In the genomic region with DNA sequence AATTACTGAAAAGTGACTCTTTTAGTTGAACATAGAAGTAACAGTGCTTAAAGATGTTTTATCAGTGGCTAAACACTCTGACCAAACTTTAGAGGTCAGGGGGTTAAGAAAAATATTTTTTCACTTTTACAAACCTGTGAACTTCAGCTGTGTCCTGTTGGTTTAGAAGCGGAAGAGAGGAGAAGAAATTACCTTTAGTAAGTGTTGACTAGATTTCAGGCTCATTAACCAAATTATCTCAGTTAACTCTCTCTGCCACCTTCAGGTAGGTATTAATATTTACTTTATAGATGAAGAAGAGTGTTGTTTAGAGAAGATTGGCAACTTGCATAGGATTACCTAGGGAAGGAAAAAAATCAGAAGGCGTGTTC, we compare ENCODE assay signal across 1 cellular context.
TF ChIP-seq lines count a peak whose summit lies in the region.

No MANE protein-coding gene starts in this region.

TF ChIP-seq in HCT116, 20 proteins besides CTCF, POLR2A, EP300 and RAD21:
- TF ChIP-seq, protein P1, sequence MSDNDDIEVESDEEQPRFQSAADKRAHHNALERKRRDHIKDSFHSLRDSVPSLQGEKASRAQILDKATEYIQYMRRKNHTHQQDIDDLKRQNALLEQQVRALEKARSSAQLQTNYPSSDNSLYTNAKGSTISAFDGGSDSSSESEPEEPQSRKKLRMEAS (IDR thresholded peaks at IDR 0.05): no peak
- no peak for TF ChIP-seq ZNF274 (IDR thresholded peaks at IDR 0.05; ENCODE audit: low read depth, low read length)
- TF ChIP-seq ELF1 (IDR thresholded peaks at IDR 0.05; ENCODE audit: borderline replicate concordance, low read depth): no peak
- TF ChIP-seq, protein P2, sequence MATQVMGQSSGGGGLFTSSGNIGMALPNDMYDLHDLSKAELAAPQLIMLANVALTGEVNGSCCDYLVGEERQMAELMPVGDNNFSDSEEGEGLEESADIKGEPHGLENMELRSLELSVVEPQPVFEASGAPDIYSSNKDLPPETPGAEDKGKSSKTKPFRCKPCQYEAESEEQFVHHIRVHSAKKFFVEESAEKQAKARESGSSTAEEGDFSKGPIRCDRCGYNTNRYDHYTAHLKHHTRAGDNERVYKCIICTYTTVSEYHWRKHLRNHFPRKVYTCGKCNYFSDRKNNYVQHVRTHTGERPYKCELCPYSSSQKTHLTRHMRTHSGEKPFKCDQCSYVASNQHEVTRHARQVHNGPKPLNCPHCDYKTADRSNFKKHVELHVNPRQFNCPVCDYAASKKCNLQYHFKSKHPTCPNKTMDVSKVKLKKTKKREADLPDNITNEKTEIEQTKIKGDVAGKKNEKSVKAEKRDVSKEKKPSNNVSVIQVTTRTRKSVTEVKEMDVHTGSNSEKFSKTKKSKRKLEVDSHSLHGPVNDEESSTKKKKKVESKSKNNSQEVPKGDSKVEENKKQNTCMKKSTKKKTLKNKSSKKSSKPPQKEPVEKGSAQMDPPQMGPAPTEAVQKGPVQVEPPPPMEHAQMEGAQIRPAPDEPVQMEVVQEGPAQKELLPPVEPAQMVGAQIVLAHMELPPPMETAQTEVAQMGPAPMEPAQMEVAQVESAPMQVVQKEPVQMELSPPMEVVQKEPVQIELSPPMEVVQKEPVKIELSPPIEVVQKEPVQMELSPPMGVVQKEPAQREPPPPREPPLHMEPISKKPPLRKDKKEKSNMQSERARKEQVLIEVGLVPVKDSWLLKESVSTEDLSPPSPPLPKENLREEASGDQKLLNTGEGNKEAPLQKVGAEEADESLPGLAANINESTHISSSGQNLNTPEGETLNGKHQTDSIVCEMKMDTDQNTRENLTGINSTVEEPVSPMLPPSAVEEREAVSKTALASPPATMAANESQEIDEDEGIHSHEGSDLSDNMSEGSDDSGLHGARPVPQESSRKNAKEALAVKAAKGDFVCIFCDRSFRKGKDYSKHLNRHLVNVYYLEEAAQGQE (IDR thresholded peaks at IDR 0.05; ENCODE audit: low read depth): no peak
- no peak for TF ChIP-seq FOSL1 (IDR thresholded peaks at IDR 0.05; ENCODE audit: low read depth)
- TF ChIP-seq, protein P3, sequence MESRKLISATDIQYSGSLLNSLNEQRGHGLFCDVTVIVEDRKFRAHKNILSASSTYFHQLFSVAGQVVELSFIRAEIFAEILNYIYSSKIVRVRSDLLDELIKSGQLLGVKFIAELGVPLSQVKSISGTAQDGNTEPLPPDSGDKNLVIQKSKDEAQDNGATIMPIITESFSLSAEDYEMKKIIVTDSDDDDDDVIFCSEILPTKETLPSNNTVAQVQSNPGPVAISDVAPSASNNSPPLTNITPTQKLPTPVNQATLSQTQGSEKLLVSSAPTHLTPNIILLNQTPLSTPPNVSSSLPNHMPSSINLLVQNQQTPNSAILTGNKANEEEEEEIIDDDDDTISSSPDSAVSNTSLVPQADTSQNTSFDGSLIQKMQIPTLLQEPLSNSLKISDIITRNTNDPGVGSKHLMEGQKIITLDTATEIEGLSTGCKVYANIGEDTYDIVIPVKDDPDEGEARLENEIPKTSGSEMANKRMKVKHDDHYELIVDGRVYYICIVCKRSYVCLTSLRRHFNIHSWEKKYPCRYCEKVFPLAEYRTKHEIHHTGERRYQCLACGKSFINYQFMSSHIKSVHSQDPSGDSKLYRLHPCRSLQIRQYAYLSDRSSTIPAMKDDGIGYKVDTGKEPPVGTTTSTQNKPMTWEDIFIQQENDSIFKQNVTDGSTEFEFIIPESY (IDR thresholded peaks at IDR 0.05; ENCODE audit: extremely low read depth, insufficient replicate concordance, low read length): no peak
- TF ChIP-seq, protein P4, sequence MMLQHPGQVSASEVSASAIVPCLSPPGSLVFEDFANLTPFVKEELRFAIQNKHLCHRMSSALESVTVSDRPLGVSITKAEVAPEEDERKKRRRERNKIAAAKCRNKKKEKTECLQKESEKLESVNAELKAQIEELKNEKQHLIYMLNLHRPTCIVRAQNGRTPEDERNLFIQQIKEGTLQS (IDR thresholded peaks at IDR 0.05): no peak
- no peak for TF ChIP-seq CEBPB (IDR thresholded peaks at IDR 0.05; ENCODE audit: low read depth)
- TF ChIP-seq EZH2 (IDR thresholded peaks at IDR 0.05): no peak
- no peak for TF ChIP-seq EGR1 (IDR thresholded peaks at IDR 0.05; ENCODE audit: low read depth)
- no peak for TF ChIP-seq TCF7L2 (IDR thresholded peaks at IDR 0.05; ENCODE audit: borderline replicate concordance, extremely low read depth, insufficient read depth, insufficient read length)
- TF ChIP-seq EZH2phosphoT487 (IDR thresholded peaks at IDR 0.05; ENCODE audit: borderline replicate concordance): no peak
- no peak for TF ChIP-seq YY1 (IDR thresholded peaks at IDR 0.05; ENCODE audit: extremely low read depth, insufficient replicate concordance, low read depth, low read length)
- no peak for TF ChIP-seq SRF (IDR thresholded peaks at IDR 0.05; ENCODE audit: low read depth)
- TF ChIP-seq JUND (IDR thresholded peaks at IDR 0.05): no peak
- TF ChIP-seq ZFX (IDR thresholded peaks at IDR 0.05): no peak
- no peak for TF ChIP-seq CBX3 (IDR thresholded peaks at IDR 0.05; ENCODE audit: low read depth)
- no peak for TF ChIP-seq SP1 (IDR thresholded peaks at IDR 0.05; ENCODE audit: low read depth)
